Comparison of ENCODE assay signal across 16 cellular contexts in genomic region chr22:23450434-23450795, GRCh38.
DNase-seq lines count a peak whose midpoint lies in the region; ATAC-seq and TF ChIP-seq lines count a peak whose summit lies in the region.
"Had no signal": no experiment of that assay in that cellular context is flagged by ENCODE, and none has a peak within 500 bp of the region (broad histone marks: within the 10 kb centered on the region; RNA-seq: fewer than 3 reads in every experiment).

No MANE protein-coding gene starts in this region.

- no peaks in the 10 kb centered on the region for H3K27me3 ChIP-seq in lower lobe of right lung (ENCODE audit: low read depth)
- H3K27me3 ChIP-seq in upper lobe of left lung, result no peaks in the 10 kb centered on the region
- H3K27me3 ChIP-seq in tibial artery, result peaks cover 0 to 23% of the 10 kb centered on the region in 2 donors
- H3K27me3 ChIP-seq: BE2C had no signal

- intact Hi-C loops in lower lobe of right lung (cut with DNase I), result no loop called here
- intact Hi-C loops in tibial artery (cut with DNase I; ENCODE audit: low total_unique reads), result no loop called here

- H3K4me1 ChIP-seq in lower lobe of right lung, result no peaks in the 10 kb centered on the region
- no peaks in the 10 kb centered on the region for H3K4me1 ChIP-seq in upper lobe of left lung
- H3K4me1 ChIP-seq in tibial artery, result no peaks in the 10 kb centered on the region
- H3K4me1 ChIP-seq: BE2C, Caco-2 had no signal

- WGBS in upper lobe of left lung, 2 donors, result 81 to 96% methylated on average over 3 to 11 of the region's 14 CpGs

- peak overlapping the region; percentile 71 for H3K27ac ChIP-seq in KOPT-K1 (ENCODE audit: low read depth, low read length, poor library complexity, severe bottlenecking)
- H3K27ac ChIP-seq in lower lobe of right lung, result no peak overlapping the region
- H3K27ac ChIP-seq in upper lobe of left lung, result no peak overlapping the region
- H3K27ac ChIP-seq in tibial artery, result no peak overlapping the region
- H3K27ac ChIP-seq: C4-2B had no signal

- TF ChIP-seq CTCF in lower lobe of right lung (IDR thresholded peaks at IDR 0.05), result no peak
- no peak for TF ChIP-seq CTCF in upper lobe of left lung (IDR thresholded peaks at IDR 0.05)
- TF ChIP-seq CTCF in tibial artery (IDR thresholded peaks at IDR 0.05), result no peak

- no peak overlapping the region for H3K27ac Mint-ChIP-seq in activated CD4-positive, alpha-beta T cell treated with anti-CD3 and anti-CD28 coated beads, Interleukin-2, amount 10 ng/mL, durations not matched to agents 7 days and 5 days
- H3K27ac Mint-ChIP-seq: CD4-positive, alpha-beta T cell had no signal

- CTCF ChIA-PET in activated CD4-positive, alpha-beta T cell treated with anti-CD3 and anti-CD28 coated beads, Interleukin-2, amount 10 ng/mL, durations not matched to agents 7 days and 5 days (lab: Charles Lee), result no interaction called here

- H3K4me3 ChIP-seq in lower lobe of right lung, result no peak overlapping the region
- no peak overlapping the region for H3K4me3 ChIP-seq in upper lobe of left lung
- no peak overlapping the region for H3K4me3 ChIP-seq in tibial artery

- no peak for TF ChIP-seq POLR2A in upper lobe of left lung (IDR thresholded peaks at IDR 0.05)

- no peaks in the 10 kb centered on the region for H3K36me3 Mint-ChIP-seq in activated CD4-positive, alpha-beta T cell treated with anti-CD3 and anti-CD28 coated beads, Interleukin-2, amount 10 ng/mL, durations not matched to agents 7 days and 5 days (ENCODE audit: low read depth)

- H3K36me3 ChIP-seq in KOPT-K1 (ENCODE audit: insufficient read depth, low read length), result no peaks in the 10 kb centered on the region
- no peaks in the 10 kb centered on the region for H3K36me3 ChIP-seq in lower lobe of right lung
- no peaks in the 10 kb centered on the region for H3K36me3 ChIP-seq in upper lobe of left lung
- no peaks in the 10 kb centered on the region for H3K36me3 ChIP-seq in tibial artery
- H3K36me3 ChIP-seq: BE2C had no signal

- no peak overlapping the region for H3K4me3 Mint-ChIP-seq in activated CD4-positive, alpha-beta T cell treated with anti-CD3 and anti-CD28 coated beads, Interleukin-2, amount 10 ng/mL, durations not matched to agents 7 days and 5 days
- H3K4me3 Mint-ChIP-seq: CD4-positive, alpha-beta T cell; H9 had no signal

- peaks cover 15% of the 10 kb centered on the region for H3K27me3 Mint-ChIP-seq in activated CD4-positive, alpha-beta T cell treated with anti-CD3 and anti-CD28 coated beads, Interleukin-2, amount 10 ng/mL, durations not matched to agents 7 days and 5 days

- peaks cover 8% of the 10 kb centered on the region for H3K9me3 Mint-ChIP-seq in activated CD4-positive, alpha-beta T cell treated with anti-CD3 and anti-CD28 coated beads, Interleukin-2, amount 10 ng/mL, durations not matched to agents 7 days and 5 days
- H3K9me3 Mint-ChIP-seq: CD4-positive, alpha-beta T cell had no signal

- H3K4me1 Mint-ChIP-seq in activated CD4-positive, alpha-beta T cell treated with anti-CD3 and anti-CD28 coated beads, Interleukin-2, amount 10 ng/mL, durations not matched to agents 7 days and 5 days, result no peaks in the 10 kb centered on the region
- H3K4me1 Mint-ChIP-seq: H9 had no signal

- no peak for DNase-seq in lower lobe of right lung
- DNase-seq in upper lobe of left lung, result no peak
- DNase-seq in activated CD4-positive, alpha-beta T cell treated with anti-CD3 and anti-CD28 coated beads for 4 hours, result no peak
- no peak for DNase-seq in activated CD4-positive, alpha-beta T cell treated with anti-CD3 and anti-CD28 coated beads, Interleukin-2, amount 10 ng/mL, durations not matched to agents 7 days and 5 days
- DNase-seq in tibial artery, result no peak
- DNase-seq: ACHN; BE2C; Caco-2; CD4-positive, alpha-beta T cell; DMS79; GF-D8; GOT3; H9 had no signal

- ATAC-seq in lower lobe of right lung (peak; percentile 24 to 50), upper lobe of left lung (ENCODE audit: low FRiP score in 2 of 2) (peak; percentile 23 to 56), HG03460 (IDR thresholded peaks at IDR 0.05; ENCODE audit: unreplicated experiment) (no peak)

- POLR2A ChIA-PET in activated CD4-positive, alpha-beta T cell treated with anti-CD3 and anti-CD28 coated beads, Interleukin-2, amount 10 ng/mL, durations not matched to agents 7 days and 5 days (lab: Charles Lee), result no interaction called here

- TF ChIP-seq EP300 in upper lobe of left lung (IDR thresholded peaks at IDR 0.05), result no peak

- H3K9me3 ChIP-seq in KOPT-K1 (ENCODE audit: insufficient read depth, low read length, poor library complexity, severe bottlenecking) (peaks cover 13% of the 10 kb centered on the region), lower lobe of right lung (no peaks in the 10 kb centered on the region), upper lobe of left lung (peaks cover 0 to 4% (median 0%) of the 10 kb centered on the region in 4 donors), tibial artery (peaks cover 0 to 6% (median 0%) of the 10 kb centered on the region in 3 donors)
- H3K9me3 ChIP-seq: BE2C, Caco-2 had no signal
